In genomic region chr1:193438312-193438711, GRCh38 we compare ENCODE assay signal across 14 cellular contexts.
DNase-seq lines count a peak whose midpoint lies in the region; ATAC-seq and TF ChIP-seq lines count a peak whose summit lies in the region.
"Had no signal": no experiment of that assay in that cellular context is flagged by ENCODE, and none has a peak within 500 bp of the region (broad histone marks: within the 10 kb centered on the region; RNA-seq: fewer than 3 reads in every experiment).

No MANE protein-coding gene starts in this region.

- H3K27ac Mint-ChIP-seq in activated T-helper 17 cell treated with anti-CD3 and anti-CD28 coated beads, Interleukin-2, amount 50 U/mL, for 72 hours = peak overlapping the region; percentile 80
- H3K27ac Mint-ChIP-seq: activated T-helper 2 cell treated with anti-CD3 and anti-CD28 coated beads, Interferon-gamma antibody, Interleukin-2, Interleukin-4, amounts not matched to agents 10 μg/mL and 5 μg/mL and 100 μg/mL, durations not matched to agents 14 hours and 24 hours and 36 hours; brain; HFFc6 had no signal

- no peak for DNase-seq in 8988T
- no peak for DNase-seq in anterior cingulate cortex (lab: John Stamatoyannopoulos, UW)
- DNase-seq in smooth muscle cell (lab: John Stamatoyannopoulos, UW; ENCODE audit: unreplicated experiment) = no peak
- DNase-seq: activated CD4-positive, CD25-positive, alpha-beta regulatory T cell treated with anti-CD3 and anti-CD28 coated beads, Interleukin-2, amount 50 U/mL, for 72 hours; COR-L47; HFFc6; testis had no signal

- H3K4me2 ChIP-seq in smooth muscle cell = no peak overlapping the region

- H3K4me1 ChIP-seq in smooth muscle cell (ENCODE audit: low read depth) = no peaks in the 10 kb centered on the region
- H3K4me1 ChIP-seq: testis had no signal

- peak overlapping the region; percentile 16 for H3K4me3 Mint-ChIP-seq in activated T-helper 17 cell treated with anti-CD3 and anti-CD28 coated beads, Interleukin-2, amount 50 U/mL, for 72 hours
- H3K4me3 Mint-ChIP-seq: brain, HFFc6 had no signal

- no peaks in the 10 kb centered on the region for H3K27me3 ChIP-seq in smooth muscle cell (ENCODE audit: low read depth)
- H3K27me3 ChIP-seq: testis had no signal

- WGBS in smooth muscle cell (ENCODE audit: low lambda C conversion rate) = 88% methylated on average over 2 of the region's 2 CpGs

- H2AFZ ChIP-seq in smooth muscle cell (ENCODE audit: low read depth) = no peak overlapping the region

- no peaks in the 10 kb centered on the region for H4K20me1 ChIP-seq in smooth muscle cell (ENCODE audit: low read depth)

- H3K27ac ChIP-seq in smooth muscle cell (ENCODE audit: low read depth) = no peak overlapping the region
- H3K27ac ChIP-seq: SK-N-MC, testis had no signal

- H3K27me3 Mint-ChIP-seq in activated T-helper 17 cell treated with anti-CD3 and anti-CD28 coated beads, Interleukin-2, amount 50 U/mL, for 72 hours = no peaks in the 10 kb centered on the region
- H3K27me3 Mint-ChIP-seq: brain had no signal

- no peak overlapping the region for H3K9ac ChIP-seq in smooth muscle cell (ENCODE audit: low read depth)

- ATAC-seq in GM18867 (IDR thresholded peaks at IDR 0.05; ENCODE audit: unreplicated experiment) (peak; percentile 13), GM19455 (IDR thresholded peaks at IDR 0.05; ENCODE audit: unreplicated experiment) (peak; percentile 8), HG03045 (IDR thresholded peaks at IDR 0.05; ENCODE audit: unreplicated experiment) (peak; percentile 24)
- no peak for ATAC-seq in activated T-helper 17 cell treated with anti-CD3 and anti-CD28 coated beads, Interleukin-2, amount 50 U/mL, for 72 hours (replicated peaks)

- H3K36me3 Mint-ChIP-seq in activated T-helper 17 cell treated with anti-CD3 and anti-CD28 coated beads, Interleukin-2, amount 50 U/mL, for 72 hours (ENCODE audit: low read depth) = no peaks in the 10 kb centered on the region

- H3F3A ChIP-seq in smooth muscle cell (ENCODE audit: low read depth) = no peaks in the 10 kb centered on the region

- peaks cover 24% of the 10 kb centered on the region for H3K4me1 Mint-ChIP-seq in activated T-helper 17 cell treated with anti-CD3 and anti-CD28 coated beads, Interleukin-2, amount 50 U/mL, for 72 hours
- H3K4me1 Mint-ChIP-seq: brain had no signal

- no peaks in the 10 kb centered on the region for H3K36me3 ChIP-seq in smooth muscle cell (ENCODE audit: low read depth)

- TF ChIP-seq CTCF in smooth muscle cell (IDR thresholded peaks at IDR 0.05; ENCODE audit: borderline replicate concordance, insufficient read depth, poor library complexity, severe bottlenecking) = no peak

- H3K79me2 ChIP-seq in smooth muscle cell (ENCODE audit: low read depth) = no peaks in the 10 kb centered on the region

- H3K4me3 ChIP-seq in smooth muscle cell = no peak overlapping the region
- H3K4me3 ChIP-seq: SK-N-MC, testis had no signal

- no peaks in the 10 kb centered on the region for H3K9me3 ChIP-seq in smooth muscle cell (replicated peaks; ENCODE audit: low read depth)
- H3K9me3 ChIP-seq: testis had no signal

- H3K9me3 Mint-ChIP-seq in activated T-helper 17 cell treated with anti-CD3 and anti-CD28 coated beads, Interleukin-2, amount 50 U/mL, for 72 hours = peaks cover 42% of the 10 kb centered on the region
